Comparison of ENCODE assay signal across 1 cellular context in genomic region chr16:12150600-12150999, GRCh38.
TF ChIP-seq lines count a peak whose summit lies in the region.

No MANE protein-coding gene starts in this region.

TF ChIP-seq in H1, 55 proteins besides CTCF, POLR2A, EP300 and RAD21 (continued from another document):
- TF ChIP-seq GTF2F1 (IDR thresholded peaks at IDR 0.05; ENCODE audit: borderline replicate concordance, low read depth, low read length), result no peak
- TF ChIP-seq SIN3A (conservative IDR thresholded peaks at IDR 0.05 in 1 of 2, IDR thresholded peaks at IDR 0.05 in 1 of 2; ENCODE audit: low read depth in 1 of 2, low read length in 2 of 2), result no peak
- no peak for TF ChIP-seq NANOG (IDR thresholded peaks at IDR 0.05; ENCODE audit: insufficient read depth, low read depth, low read length, poor library complexity, severe bottlenecking)
- TF ChIP-seq BACH1 (IDR thresholded peaks at IDR 0.05; ENCODE audit: low read length), result no peak
- no peak for TF ChIP-seq BRCA1 (IDR thresholded peaks at IDR 0.05; ENCODE audit: low read depth, low read length)
- TF ChIP-seq CBX8 (IDR thresholded peaks at IDR 0.05; ENCODE audit: borderline replicate concordance, low read depth, low read length), result no peak
- TF ChIP-seq YY1 (IDR thresholded peaks at IDR 0.05; ENCODE audit: low read depth, low read length), result no peak
TF ChIP-seq in H1: peak in this region for 0.
